ENCODE assay signal across 8 cellular contexts in genomic region chr5:43602456-43602817, GRCh38. TPM values are rescaled to one million over a fixed set of nuclear protein-coding genes. Genes with fewer than 3 reads are reported as not detected.
DNase-seq lines count a peak whose midpoint lies in the region; ATAC-seq and TF ChIP-seq lines count a peak whose summit lies in the region.

No MANE protein-coding gene starts in this region.

- H3K36me3 ChIP-seq in esophagus squamous epithelium (peaks cover 0 to 6% (median 0%) of the 10 kb centered on the region in 3 donors), muscle layer of colon (ENCODE audit: insufficient read depth, low read length) (no peaks in the 10 kb centered on the region), aorta (ENCODE audit: control insufficient read depth in 1 of 2, insufficient read depth in 2 of 2, low read length in 1 of 2) (no peaks in the 10 kb centered on the region)

- CTCF ChIA-PET in activated CD8-positive, alpha-beta memory T cell treated with anti-CD3 and anti-CD28 coated beads, Interleukin-2, amount 10 ng/mL, durations not matched to agents 7 days and 5 days (lab: Charles Lee): interaction anchor here (1.1 to 2.0 kb wide), 2 partner anchors 29 to 47 kb away, joined by 3 to 10 read pairs; no protein-coding TSS in a partner anchor
- CTCF ChIA-PET in activated CD8-positive, alpha-beta T cell treated with anti-CD3 and anti-CD28 coated beads, Interleukin-2, amount 10 ng/mL, durations not matched to agents 7 days and 5 days (lab: Charles Lee): interaction anchor here (1.0 to 1.7 kb wide), 5 partner anchors 29 to 118 kb away, joined by 3 to 11 read pairs (median 4); partner anchors contain the start of genes C5orf34 and TMEM267

- H3K4me3 Mint-ChIP-seq in activated CD8-positive, alpha-beta memory T cell treated with anti-CD3 and anti-CD28 coated beads, Interleukin-2, amount 10 ng/mL, durations not matched to agents 7 days and 5 days: peak overlapping the region; percentile 94
- H3K4me3 Mint-ChIP-seq in activated CD8-positive, alpha-beta T cell treated with anti-CD3 and anti-CD28 coated beads, Interleukin-2, amount 10 ng/mL, durations not matched to agents 7 days and 5 days: peak overlapping the region; percentile 92

- H3K9ac ChIP-seq in muscle layer of colon (ENCODE audit: low read length): peak overlapping the region; percentile 95

- POLR2A ChIA-PET in activated CD8-positive, alpha-beta T cell treated with anti-CD3 and anti-CD28 coated beads, Interleukin-2, amount 10 ng/mL, durations not matched to agents 7 days and 5 days (lab: Charles Lee): interaction anchor here (0.9 to 2.7 kb wide), 7 partner anchors 13 to 564 kb away, joined by 3 to 37 read pairs (median 4); partner anchors contain the start of genes C5orf34 and TMEM267

- intact Hi-C loops in esophagus squamous epithelium (cut with DNase I) (no loop called here), aorta (cut with DNase I) (loop anchor here (2.0 to 5.0 kb wide), 2 partner anchors 46 to 290 kb away; partner anchors contain the start of genes PAIP1 (in 2 of the 2) and HMGCS1 (in 1 of the 2))

- H3K27ac Mint-ChIP-seq in activated CD8-positive, alpha-beta memory T cell treated with anti-CD3 and anti-CD28 coated beads, Interleukin-2, amount 10 ng/mL, durations not matched to agents 7 days and 5 days: peak overlapping the region; percentile 86
- H3K27ac Mint-ChIP-seq in activated CD8-positive, alpha-beta T cell treated with anti-CD3 and anti-CD28 coated beads, Interleukin-2, amount 10 ng/mL, durations not matched to agents 7 days and 5 days: peak overlapping the region; percentile 90

- H3K27ac ChIP-seq in esophagus squamous epithelium (peak overlapping the region; percentile 78 to 92 (median 88)), muscle layer of colon (ENCODE audit: low read depth, low read length) (peak overlapping the region; percentile 96), aorta (ENCODE audit: low read depth in 1 of 2, low read length in 2 of 2) (peak overlapping the region; percentile 22 to 34)

- no peaks in the 10 kb centered on the region for H3K9me3 ChIP-seq in esophagus squamous epithelium
- no peaks in the 10 kb centered on the region for H3K9me3 ChIP-seq in muscle layer of colon (ENCODE audit: low read length)
- no peaks in the 10 kb centered on the region for H3K9me3 ChIP-seq in aorta (ENCODE audit: control insufficient read depth, low read length)

- no peak for TF ChIP-seq CTCF in esophagus squamous epithelium (IDR thresholded peaks at IDR 0.05)

- TF ChIP-seq POLR2A in esophagus squamous epithelium (IDR thresholded peaks at IDR 0.05): no peak

- peaks cover 29% of the 10 kb centered on the region for H3K36me3 Mint-ChIP-seq in activated CD8-positive, alpha-beta memory T cell treated with anti-CD3 and anti-CD28 coated beads, Interleukin-2, amount 10 ng/mL, durations not matched to agents 7 days and 5 days
- H3K36me3 Mint-ChIP-seq in activated CD8-positive, alpha-beta T cell treated with anti-CD3 and anti-CD28 coated beads, Interleukin-2, amount 10 ng/mL, durations not matched to agents 7 days and 5 days (ENCODE audit: low read depth): peaks cover 38% of the 10 kb centered on the region

- no peak for DNase-seq in activated CD8-positive, alpha-beta memory T cell treated with anti-CD3 and anti-CD28 coated beads, Interleukin-2, amount 10 ng/mL, durations not matched to agents 7 days and 5 days
- no peak for DNase-seq in activated CD8-positive, alpha-beta memory T cell treated with anti-CD3 and anti-CD28 coated beads for 24 hours
- DNase-seq in NCI-H2196 treated with DMSO at 0.1 percent for 48 hours (lab: John Stamatoyannopoulos, UW; ENCODE audit: unreplicated experiment) (peak; percentile 44), esophagus squamous epithelium (lab: John Stamatoyannopoulos, UW) (no peak), aorta (peak in 1 of 2 donors; percentile 47)
- peak; percentile 30 for DNase-seq in activated CD8-positive, alpha-beta T cell treated with anti-CD3 and anti-CD28 coated beads, Interleukin-2, amount 10 ng/mL, durations not matched to agents 7 days and 5 days

- WGBS in esophagus squamous epithelium, 2 donors: 0 to 2% methylated on average over 9 of the region's 9 CpGs
- WGBS in aorta, 2 donors: 0 to 1% methylated on average over 9 of the region's 9 CpGs

- H3K4me1 ChIP-seq in esophagus squamous epithelium (peaks cover 0 to 35% (median 17%) of the 10 kb centered on the region in 3 donors), muscle layer of colon (ENCODE audit: insufficient read depth, low read length) (peaks cover 12% of the 10 kb centered on the region), aorta (ENCODE audit: control insufficient read depth in 1 of 2, insufficient read depth in 2 of 2, low read length in 2 of 2) (peaks cover 0 to 5% of the 10 kb centered on the region in 2 donors)

- no peaks in the 10 kb centered on the region for H3K27me3 Mint-ChIP-seq in activated CD8-positive, alpha-beta memory T cell treated with anti-CD3 and anti-CD28 coated beads, Interleukin-2, amount 10 ng/mL, durations not matched to agents 7 days and 5 days
- no peaks in the 10 kb centered on the region for H3K27me3 Mint-ChIP-seq in activated CD8-positive, alpha-beta T cell treated with anti-CD3 and anti-CD28 coated beads, Interleukin-2, amount 10 ng/mL, durations not matched to agents 7 days and 5 days (ENCODE audit: low read depth)

- H3K4me1 Mint-ChIP-seq in activated CD8-positive, alpha-beta memory T cell treated with anti-CD3 and anti-CD28 coated beads, Interleukin-2, amount 10 ng/mL, durations not matched to agents 7 days and 5 days: peaks cover 39% of the 10 kb centered on the region
- H3K4me1 Mint-ChIP-seq in activated CD8-positive, alpha-beta T cell treated with anti-CD3 and anti-CD28 coated beads, Interleukin-2, amount 10 ng/mL, durations not matched to agents 7 days and 5 days (ENCODE audit: low read depth): peaks cover 49% of the 10 kb centered on the region

- peaks cover 2% of the 10 kb centered on the region for H3K9me3 Mint-ChIP-seq in activated CD8-positive, alpha-beta memory T cell treated with anti-CD3 and anti-CD28 coated beads, Interleukin-2, amount 10 ng/mL, durations not matched to agents 7 days and 5 days (ENCODE audit: low read depth)
- H3K9me3 Mint-ChIP-seq in activated CD8-positive, alpha-beta T cell treated with anti-CD3 and anti-CD28 coated beads, Interleukin-2, amount 10 ng/mL, durations not matched to agents 7 days and 5 days (ENCODE audit: insufficient read depth): no peaks in the 10 kb centered on the region

- no peaks in the 10 kb centered on the region for H3K27me3 ChIP-seq in esophagus squamous epithelium
- no peaks in the 10 kb centered on the region for H3K27me3 ChIP-seq in muscle layer of colon (ENCODE audit: control insufficient read depth in 1 of 2, insufficient read depth in 2 of 2, low read length in 2 of 2)
- H3K27me3 ChIP-seq in aorta (ENCODE audit: control insufficient read depth in 1 of 2, insufficient read depth in 2 of 2, low read length in 1 of 2): no peaks in the 10 kb centered on the region

- ATAC-seq in activated CD8-positive, alpha-beta memory T cell treated with anti-CD3 and anti-CD28 coated beads, Interleukin-2, amount 10 ng/mL, durations not matched to agents 7 days and 5 days: peak; percentile 2
- ATAC-seq in HG02973 (IDR thresholded peaks at IDR 0.05; ENCODE audit: unreplicated experiment): peak; percentile 28
- ATAC-seq in activated CD8-positive, alpha-beta T cell treated with anti-CD3 and anti-CD28 coated beads, Interleukin-2, amount 10 ng/mL, durations not matched to agents 7 days and 5 days: peak; percentile 14
- peak; percentile 58 for ATAC-seq in aorta (ENCODE audit: low FRiP score)

- peak overlapping the region; percentile 57 to 87 (median 83) for H3K4me3 ChIP-seq in esophagus squamous epithelium
- peak overlapping the region; percentile 70 to 96 for H3K4me3 ChIP-seq in muscle layer of colon (ENCODE audit: low read depth in 1 of 2, low read length in 2 of 2)
- H3K4me3 ChIP-seq in aorta (ENCODE audit: low read length in 2 of 2): peak overlapping the region; percentile 51 to 66

RNA-seq across cellular contexts. Expression of gene NNT, which starts 0.5 kb away (rescaled TPM):
- total RNA-seq in activated CD8-positive, alpha-beta memory T cell treated with anti-CD3 and anti-CD28 coated beads, Interleukin-2, amount 10 ng/mL, durations not matched to agents 7 days and 5 days: 100 to 1,000 TPM; 103 to 115 TPM
- 100 to 1,000 TPM; 103 to 104 TPM for total RNA-seq in activated CD8-positive, alpha-beta T cell treated with anti-CD3 and anti-CD28 coated beads, Interleukin-2, amount 10 ng/mL, durations not matched to agents 7 days and 5 days
- 10 to 100 TPM; 16.0 to 35.1 (median 29.1) TPM for total RNA-seq in esophagus squamous epithelium
- 10 to 100 TPM; 53.6 to 69.4 TPM for total RNA-seq in aorta
- 10 to 100 TPM; 13.9 to 20.4 TPM for polyA plus RNA-seq in aorta

RNA-seq across cellular contexts. Expression of gene PAIP1, which starts 45.6 kb away (rescaled TPM):
- 10 to 100 TPM; 34.0 to 42.9 TPM for total RNA-seq in activated CD8-positive, alpha-beta memory T cell treated with anti-CD3 and anti-CD28 coated beads, Interleukin-2, amount 10 ng/mL, durations not matched to agents 7 days and 5 days
- total RNA-seq in activated CD8-positive, alpha-beta T cell treated with anti-CD3 and anti-CD28 coated beads, Interleukin-2, amount 10 ng/mL, durations not matched to agents 7 days and 5 days: 10 to 100 TPM; 31.8 to 36.3 TPM
- 10 to 100 TPM; 27.7 to 61.4 (median 51.3) TPM for total RNA-seq in esophagus squamous epithelium
- total RNA-seq in aorta: 10 to 100 TPM; 63.5 to 65.8 TPM
- 10 to 100 TPM; 58.6 to 62.8 TPM for polyA plus RNA-seq in aorta

Comparison
In these comparisons a context has a peak if more than half of its experiments do, and no peak if none do; other contexts are left out.
1. ATAC-seq: peak in every context shown above with its lines; median percentile 58 in aorta; 28 in HG02973; 14 in activated CD8-positive, alpha-beta T cell treated with anti-CD3 and anti-CD28 coated beads, Interleukin-2, amount 10 ng/mL, durations not matched to agents 7 days and 5 days; 2 in activated CD8-positive, alpha-beta memory T cell treated with anti-CD3 and anti-CD28 coated beads, Interleukin-2, amount 10 ng/mL, durations not matched to agents 7 days and 5 days.
2. DNase-seq: peak in NCI-H2196 treated with DMSO at 0.1 percent for 48 hours (single experiment) and activated CD8-positive, alpha-beta T cell treated with anti-CD3 and anti-CD28 coated beads, Interleukin-2, amount 10 ng/mL, durations not matched to agents 7 days and 5 days (single experiment); none in activated CD8-positive, alpha-beta memory T cell treated with anti-CD3 and anti-CD28 coated beads, Interleukin-2, amount 10 ng/mL, durations not matched to agents 7 days and 5 days (single experiment), activated CD8-positive, alpha-beta memory T cell treated with anti-CD3 and anti-CD28 coated beads for 24 hours (single experiment) and esophagus squamous epithelium (single experiment).
3. H3K27ac ChIP-seq: peak in every context shown above with its lines; median percentile 96 in muscle layer of colon; 88 in esophagus squamous epithelium; 28 in aorta.
4. Peak in every context shown above with its lines, with median percentiles within 50 percentile points of each other: H3K4me3 ChIP-seq.